10 cellular contexts compared by ENCODE assay signal in genomic region chr17:30200661-30201060, GRCh38. TPM values are rescaled to one million over a fixed set of nuclear protein-coding genes. Genes with fewer than 3 reads are reported as not detected.
"Had no signal": no experiment of that assay in that cellular context is flagged by ENCODE, and none has a peak within 500 bp of the region (broad histone marks: within the 10 kb centered on the region; RNA-seq: fewer than 3 reads in every experiment).

No MANE protein-coding gene starts in this region.

RNA-seq across cellular contexts. Expression of gene SLC6A4, which starts 34.8 kb away (rescaled TPM):
- total RNA-seq: activated naive CD4-positive, alpha-beta T cell treated with anti-CD3 and anti-CD28 coated beads for 36 hours; activated naive CD4-positive, alpha-beta T cell treated with anti-CD3 and anti-CD28 coated beads, Interleukin-2, amount 50 U/mL, for 72 hours; activated naive CD8-positive, alpha-beta T cell treated with anti-CD3 and anti-CD28 coated beads for 36 hours; activated naive CD8-positive, alpha-beta T cell treated with anti-CD3 and anti-CD28 coated beads, Interleukin-2, amount 10 ng/mL, durations not matched to agents 7 days and 5 days; activated T-cell treated with anti-CD3 and anti-CD28 coated beads, Interleukin-2, amount 50 U/mL, for 4 hours; activated T-helper 1 cell treated with anti-CD3 and anti-CD28 coated beads, Interleukin-12 subunit alpha, Interleukin-12 subunit beta, Interleukin-2, Interleukin-4 antibody, amounts not matched to agents 30 ng/mL and 10 ng/mL and 1 ng/mL, durations not matched to agents 14 hours and 24 hours and 36 hours; activated T-helper 17 cell treated with anti-CD3 and anti-CD28 coated beads, Interleukin-2, amount 50 U/mL, for 72 hours; activated T-helper 2 cell treated with anti-CD3 and anti-CD28 coated beads, Interferon-gamma antibody, Interleukin-2, Interleukin-4, amounts not matched to agents 10 μg/mL and 5 μg/mL and 100 μg/mL, durations not matched to agents 14 hours and 24 hours and 36 hours; bronchial epithelial cell had no signal
- polyA plus RNA-seq: cardiac muscle cell had no signal
